17 cellular contexts compared by ENCODE assay signal in genomic region chr5:140558542-140558941, GRCh38. TPM values are rescaled to one million over a fixed set of nuclear protein-coding genes. Genes with fewer than 3 reads are reported as not detected.
DNase-seq lines count a peak whose midpoint lies in the region; ATAC-seq and TF ChIP-seq lines count a peak whose summit lies in the region.
"Had no signal": no experiment of that assay in that cellular context is flagged by ENCODE, and none has a peak within 500 bp of the region (broad histone marks: within the 10 kb centered on the region; RNA-seq: fewer than 3 reads in every experiment).

No MANE protein-coding gene starts in this region.

- peaks cover 7% of the 10 kb centered on the region; the same call in 1 of the 2 replicates for H3K36me3 ChIP-seq in Karpas-422 (ENCODE audit: insufficient read depth, low read length)
- H3K36me3 ChIP-seq in esophagus muscularis mucosa: peaks cover 0 to 39% (median 16%) of the 10 kb centered on the region in 4 donors
- peaks cover 0 to 10% of the 10 kb centered on the region in 2 donors for H3K36me3 ChIP-seq in gastrocnemius medialis
- H3K36me3 ChIP-seq: BE2C, pancreas had no signal

- H4K20me1 ChIP-seq in Karpas-422 (ENCODE audit: insufficient read depth, low read depth, low read length): no peaks in the 10 kb centered on the region

- peak overlapping the region; percentile 92 for H3K4me3 Mint-ChIP-seq in CD4-positive, alpha-beta T cell
- H3K4me3 Mint-ChIP-seq in activated CD8-positive, alpha-beta T cell treated with anti-CD3 and anti-CD28 coated beads, Interleukin-2, amount 10 ng/mL, durations not matched to agents 7 days and 5 days: no peak overlapping the region

- TF ChIP-seq EP300 in esophagus muscularis mucosa (IDR thresholded peaks at IDR 0.05): no peak

- H3K9me3 ChIP-seq in CD4-positive, alpha-beta T cell (ENCODE audit: control insufficient read depth, low read length): no peaks in the 10 kb centered on the region
- H3K9me3 ChIP-seq in Karpas-422 (ENCODE audit: low read length) (no peaks in the 10 kb centered on the region), esophagus muscularis mucosa (no peaks in the 10 kb centered on the region), gastrocnemius medialis (no peaks in the 10 kb centered on the region)
- H3K9me3 ChIP-seq: BE2C, heart right ventricle, pancreas, SK-N-SH had no signal

- no peak overlapping the region for H3K27ac ChIP-seq in CD4-positive, alpha-beta T cell (ENCODE audit: low read depth, low read length)
- H3K27ac ChIP-seq in Karpas-422 (ENCODE audit: low read length): no peak overlapping the region
- H3K27ac ChIP-seq in esophagus muscularis mucosa (replicated peaks in 1 of 4): peak overlapping the region; percentile 86 to 90 (median 88)
- H3K27ac ChIP-seq in gastrocnemius medialis: peak overlapping the region in 3 of 4 donors; percentile 88 to 97 (median 95)

- DNase-seq in CD4-positive, alpha-beta T cell: no peak
- DNase-seq in Karpas-422: no peak
- DNase-seq in esophagus muscularis mucosa (ENCODE audit: extremely low spot score): no peak
- DNase-seq in gastrocnemius medialis: no peak
- no peak for DNase-seq in activated CD8-positive, alpha-beta T cell treated with anti-CD3 and anti-CD28 coated beads, Interleukin-2, amount 10 ng/mL, durations not matched to agents 7 days and 5 days
- DNase-seq: BE2C, DMS53, heart right ventricle, kidney, NCI-H2029 treated with DMSO at 0.1 percent for 48 hours, NCI-H524, PC-9, SK-N-SH had no signal

- no peaks in the 10 kb centered on the region for H3K27me3 Mint-ChIP-seq in CD4-positive, alpha-beta T cell
- H3K27me3 Mint-ChIP-seq in activated CD8-positive, alpha-beta T cell treated with anti-CD3 and anti-CD28 coated beads, Interleukin-2, amount 10 ng/mL, durations not matched to agents 7 days and 5 days (ENCODE audit: low read depth): no peaks in the 10 kb centered on the region

- H3K27ac Mint-ChIP-seq in CD4-positive, alpha-beta T cell: peak overlapping the region; percentile 81
- H3K27ac Mint-ChIP-seq in activated CD8-positive, alpha-beta T cell treated with anti-CD3 and anti-CD28 coated beads, Interleukin-2, amount 10 ng/mL, durations not matched to agents 7 days and 5 days: no peak overlapping the region

- TF ChIP-seq CTCF in CD4-positive, alpha-beta T cell (IDR thresholded peaks at IDR 0.05): no peak
- no peak for TF ChIP-seq CTCF in esophagus muscularis mucosa (IDR thresholded peaks at IDR 0.05)
- no peak for TF ChIP-seq CTCF in gastrocnemius medialis (IDR thresholded peaks at IDR 0.05 in 4 of 5, conservative IDR thresholded peaks at IDR 0.05 in 1 of 5)

- H3K4me1 Mint-ChIP-seq in CD4-positive, alpha-beta T cell (ENCODE audit: low read depth): peaks cover 54% of the 10 kb centered on the region
- H3K4me1 Mint-ChIP-seq in activated CD8-positive, alpha-beta T cell treated with anti-CD3 and anti-CD28 coated beads, Interleukin-2, amount 10 ng/mL, durations not matched to agents 7 days and 5 days (ENCODE audit: low read depth): peaks cover 46% of the 10 kb centered on the region

- no peaks in the 10 kb centered on the region for H3K9me3 Mint-ChIP-seq in CD4-positive, alpha-beta T cell
- H3K9me3 Mint-ChIP-seq in activated CD8-positive, alpha-beta T cell treated with anti-CD3 and anti-CD28 coated beads, Interleukin-2, amount 10 ng/mL, durations not matched to agents 7 days and 5 days (ENCODE audit: insufficient read depth): no peaks in the 10 kb centered on the region
- H3K9me3 Mint-ChIP-seq: activated T-helper 1 cell treated with anti-CD3 and anti-CD28 coated beads, Interleukin-12 subunit alpha, Interleukin-12 subunit beta, Interleukin-2, Interleukin-4 antibody, amounts not matched to agents 30 ng/mL and 10 ng/mL and 1 ng/mL, durations not matched to agents 14 hours and 24 hours and 36 hours had no signal

- no peak overlapping the region for H2AFZ ChIP-seq in Karpas-422 (ENCODE audit: low read length)

- TF ChIP-seq POLR2A in esophagus muscularis mucosa (IDR thresholded peaks at IDR 0.05; ENCODE audit: low read depth) (no peak), gastrocnemius medialis (IDR thresholded peaks at IDR 0.05) (no peak)

- WGBS in esophagus muscularis mucosa: 87% methylated on average over 5 of the region's 9 CpGs

- H3K4me1 ChIP-seq in Karpas-422 (ENCODE audit: low read length): peaks cover 53% of the 10 kb centered on the region
- peaks cover 43 to 66% (median 58%) of the 10 kb centered on the region in 4 donors for H3K4me1 ChIP-seq in esophagus muscularis mucosa
- H3K4me1 ChIP-seq in gastrocnemius medialis: peaks cover 50 to 51% of the 10 kb centered on the region in 2 donors

- H3K4me2 ChIP-seq in Karpas-422 (ENCODE audit: low read depth, low read length, poor library complexity, severe bottlenecking): no peak overlapping the region

- no peaks in the 10 kb centered on the region for H3K9me2 ChIP-seq in Karpas-422 (replicated peaks; ENCODE audit: insufficient read depth, low read length)
- H3K9me2 ChIP-seq: SK-N-SH had no signal

- POLR2A ChIA-PET in CD4-positive, alpha-beta T cell (lab: Charles Lee): interaction anchor here (8.9 kb wide), 1 partner anchor 11 kb away, joined by 87 read pairs; the partner anchor contains the start of gene EIF4EBP3
- POLR2A ChIA-PET in activated CD8-positive, alpha-beta T cell treated with anti-CD3 and anti-CD28 coated beads, Interleukin-2, amount 10 ng/mL, durations not matched to agents 7 days and 5 days (lab: Charles Lee): interaction anchor here (0.5 to 1.9 kb wide), 4 partner anchors 10 to 89 kb away, joined by 3 to 39 read pairs (median 5); partner anchors contain the start of genes EIF4EBP3, IK and NDUFA2

- no peak overlapping the region for H3K4me3 ChIP-seq in Karpas-422 (ENCODE audit: low read length)
- no peak overlapping the region for H3K4me3 ChIP-seq in esophagus muscularis mucosa
- no peak overlapping the region for H3K4me3 ChIP-seq in gastrocnemius medialis
- H3K4me3 ChIP-seq: heart right ventricle, pancreas had no signal

- in situ Hi-C loops in gastrocnemius medialis (cut with MboI; ENCODE audit: low sequenced_read_pairs in 4 of 4): loop anchor here in 1 of 4 donors (25.0 kb wide), 1 partner anchor 321 kb away; no protein-coding TSS in a partner anchor

- H3K9ac ChIP-seq in Karpas-422 (ENCODE audit: low read length): peak overlapping the region; percentile 92; the same call in 1 of the 2 replicates

- intact Hi-C loops in CD4-positive, alpha-beta T cell (cut with DNase I, micrococcal nuclease): no loop called here
- intact Hi-C loops in esophagus muscularis mucosa (cut with DNase I) (no loop called here), gastrocnemius medialis (cut with DNase I; ENCODE audit: low total_unique reads) (loop anchor here (10.0 kb wide), 1 partner anchor 314 kb away; no protein-coding TSS in a partner anchor)

- peaks cover 49% of the 10 kb centered on the region for H3K79me2 ChIP-seq in Karpas-422 (ENCODE audit: low read length)

- ATAC-seq in CD4-positive, alpha-beta T cell (ENCODE audit: poor library complexity): no peak
- ATAC-seq in gastrocnemius medialis (no peak), HG02870 (IDR thresholded peaks at IDR 0.05; ENCODE audit: unreplicated experiment) (no peak), HG02642 (IDR thresholded peaks at IDR 0.05; ENCODE audit: poor library complexity, unreplicated experiment) (no peak)
- no peak for ATAC-seq in activated CD8-positive, alpha-beta T cell treated with anti-CD3 and anti-CD28 coated beads, Interleukin-2, amount 10 ng/mL, durations not matched to agents 7 days and 5 days
- ATAC-seq: heart right ventricle, pancreas had no signal

- H3K36me3 Mint-ChIP-seq in CD4-positive, alpha-beta T cell (ENCODE audit: low read depth): peaks cover 31% of the 10 kb centered on the region
- peaks cover 28% of the 10 kb centered on the region for H3K36me3 Mint-ChIP-seq in activated CD8-positive, alpha-beta T cell treated with anti-CD3 and anti-CD28 coated beads, Interleukin-2, amount 10 ng/mL, durations not matched to agents 7 days and 5 days (ENCODE audit: low read depth)

- CTCF ChIA-PET in CD4-positive, alpha-beta T cell (lab: Charles Lee): interaction anchor here (1.1 kb wide), 1 partner anchor 11 kb away, joined by 4 read pairs; the partner anchor contains the start of gene EIF4EBP3
- CTCF ChIA-PET in activated CD8-positive, alpha-beta T cell treated with anti-CD3 and anti-CD28 coated beads, Interleukin-2, amount 10 ng/mL, durations not matched to agents 7 days and 5 days (lab: Charles Lee): interaction anchor here (0.9 kb wide), 1 partner anchor 11 kb away, joined by 4 read pairs; the partner anchor contains the start of gene EIF4EBP3

- no peaks in the 10 kb centered on the region for H3K27me3 ChIP-seq in CD4-positive, alpha-beta T cell (ENCODE audit: control insufficient read depth, insufficient read depth, low read length)
- H3K27me3 ChIP-seq in Karpas-422 (ENCODE audit: low read length): no peaks in the 10 kb centered on the region
- no peaks in the 10 kb centered on the region for H3K27me3 ChIP-seq in esophagus muscularis mucosa
- H3K27me3 ChIP-seq in gastrocnemius medialis: no peaks in the 10 kb centered on the region
- H3K27me3 ChIP-seq: BE2C, heart right ventricle, pancreas had no signal

RNA-seq across cellular contexts. Expression of gene SRA1, which starts 1.3 kb away (rescaled TPM):
- 10 to 100 TPM; 30.9 to 31.6 TPM for total RNA-seq in CD4-positive, alpha-beta T cell
- 27.1 and 45.7 TPM in 2 replicates for total RNA-seq in Karpas-422 (2014; rRNA removed; shearing (Covaris generic); ENCODE audit: low replicate concordance)
- total RNA-seq in esophagus muscularis mucosa (10 to 100 TPM; 17.4 to 29.2 (median 24.7) TPM), gastrocnemius medialis (10 to 100 TPM; 34.1 to 67.3 (median 40.6) TPM)
- 10 to 100 TPM; 42.7 to 43.4 TPM for total RNA-seq in activated CD8-positive, alpha-beta T cell treated with anti-CD3 and anti-CD28 coated beads, Interleukin-2, amount 10 ng/mL, durations not matched to agents 7 days and 5 days

RNA-seq across cellular contexts. Expression of gene APBB3, which starts 5.9 kb away (rescaled TPM):
- 10 to 100 TPM; 56.6 to 61.5 TPM for total RNA-seq in CD4-positive, alpha-beta T cell
- total RNA-seq in Karpas-422 (2014; rRNA removed; shearing (Covaris generic); ENCODE audit: low replicate concordance): 33.2 and 42.2 TPM in 2 replicates
- total RNA-seq in esophagus muscularis mucosa (10 to 100 TPM in 3 of 4 donors, 1 to 10 TPM in 1; 6.8 to 12.5 (median 11.8) TPM), gastrocnemius medialis (10 to 100 TPM in 2 of 4 donors, 1 to 10 TPM in 2; 4.1 to 12.5 (median 9.0) TPM)
- total RNA-seq in activated CD8-positive, alpha-beta T cell treated with anti-CD3 and anti-CD28 coated beads, Interleukin-2, amount 10 ng/mL, durations not matched to agents 7 days and 5 days: 10 to 100 TPM; 24.1 to 25.0 TPM

RNA-seq across cellular contexts. Expression of gene SLC35A4, which starts 6.1 kb away (rescaled TPM):
- total RNA-seq in CD4-positive, alpha-beta T cell: 10 to 100 TPM; 16.9 to 17.8 TPM
- 19.0 and 33.5 TPM in 2 replicates for total RNA-seq in Karpas-422 (2014; rRNA removed; shearing (Covaris generic); ENCODE audit: low replicate concordance)
- 10 to 100 TPM; 27.8 to 45.1 (median 36.6) TPM for total RNA-seq in esophagus muscularis mucosa
- 100 to 1,000 TPM in 2 of 4 donors, 10 to 100 TPM in 2; 71.7 to 152 (median 114) TPM for total RNA-seq in gastrocnemius medialis
- total RNA-seq in activated CD8-positive, alpha-beta T cell treated with anti-CD3 and anti-CD28 coated beads, Interleukin-2, amount 10 ng/mL, durations not matched to agents 7 days and 5 days: 10 to 100 TPM; 88.9 to 98.2 TPM

RNA-seq across cellular contexts. Expression of gene EIF4EBP3, which starts 11.1 kb away (rescaled TPM):
- 10 to 100 TPM; 12.7 to 15.1 TPM for total RNA-seq in CD4-positive, alpha-beta T cell
- 7.3 and 12.2 TPM in 2 replicates for total RNA-seq in Karpas-422 (2014; rRNA removed; shearing (Covaris generic); ENCODE audit: low replicate concordance)
- total RNA-seq in esophagus muscularis mucosa: 10 to 100 TPM in 1 of 4 donors, 1 to 10 TPM in 3; 7.8 to 25.3 (median 9.2) TPM
- total RNA-seq in gastrocnemius medialis: 100 to 1,000 TPM in 1 of 4 donors, 10 to 100 TPM in 3; 38.6 to 118 (median 51.8) TPM
- total RNA-seq in activated CD8-positive, alpha-beta T cell treated with anti-CD3 and anti-CD28 coated beads, Interleukin-2, amount 10 ng/mL, durations not matched to agents 7 days and 5 days: 1 to 10 TPM; 7.4 to 8.6 TPM

Comparison
In these comparisons a context has a peak if more than half of its experiments do, and no peak if none do; other contexts are left out.
1. H3K27ac ChIP-seq: peak in esophagus muscularis mucosa (4 of 4) and gastrocnemius medialis (3 of 4); none in CD4-positive, alpha-beta T cell (single experiment) and Karpas-422 (single experiment).